In genomic region chr9:18594837-18595236, GRCh38 we compare ENCODE assay signal across 24 cellular contexts.
"Had no signal": no experiment of that assay in that cellular context is flagged by ENCODE, and none has a peak within 500 bp of the region (broad histone marks: within the 10 kb centered on the region; RNA-seq: fewer than 3 reads in every experiment).

No MANE protein-coding gene starts in this region.

- H3K4me2 ChIP-seq: hepatocyte, smooth muscle cell had no signal

- H3K9me3 ChIP-seq: pancreas, prostate gland, testis had no signal

- ATAC-seq: mucosa of descending colon; naive thymus-derived CD4-positive, alpha-beta T cell; natural killer cell treated with Interleukin-12 subunit alpha and Interleukin-12 subunit beta and Interleukin-15 and Interleukin-18, amount 100 ng/mL, for 72 hours; pancreas; stimulated activated naive B cell treated with anti-CD40 and anti-IgM and Interleukin-4, amounts not matched to agents 10 μg/mL and 1 μg/mL and 100 μg/mL, for 72 hours; stimulated activated naive CD8-positive, alpha-beta T cell treated with anti-CD3 and anti-CD28 coated beads, Interleukin-15, Interleukin-2, amounts not matched to agents 100 U/mL and 50 U/mL, for 24 hours; upper lobe of right lung had no signal

- H3K36me3 ChIP-seq: heart right ventricle, left ventricle myocardium inferior, pancreas, prostate gland, sigmoid colon, tibial artery, upper lobe of right lung had no signal

- H3K27ac ChIP-seq: heart right ventricle, hepatocyte, left ventricle myocardium inferior, pancreas, prostate gland, sigmoid colon, stomach, testis, upper lobe of right lung had no signal

- H3K27me3 ChIP-seq: heart right ventricle, hepatocyte, sigmoid colon, stomach, testis, tibial artery, upper lobe of right lung had no signal

- DNase-seq: heart right ventricle; left ventricle myocardium inferior; mucosa of descending colon; naive thymus-derived CD4-positive, alpha-beta T cell; pancreas; retina; sigmoid colon; stimulated activated CD4-positive, alpha-beta T cell treated with anti-CD3 and anti-CD28 coated beads, Interleukin-12 subunit alpha, Interleukin-12 subunit beta, amount 100 ng/mL, for 4 hours; stimulated activated CD4-positive, alpha-beta T cell treated with anti-CD3 and anti-CD28 coated beads, Interleukin-15, amount 100 ng/mL, for 24 hours; stimulated activated CD4-positive, alpha-beta T cell treated with anti-CD3 and anti-CD28 coated beads, Interleukin-2, amount 100 ng/mL, for 24 hours; stimulated activated CD4-positive, alpha-beta T cell treated with anti-CD3 and anti-CD28 coated beads, Interleukin-4, amount 100 ng/mL, for 1 hour; stimulated activated naive B cell treated with anti-CD40 and anti-IgM and Interleukin-4, amounts not matched to agents 10 μg/mL and 1 μg/mL and 100 μg/mL, for 72 hours; stimulated activated naive CD8-positive, alpha-beta T cell treated with anti-CD3 and anti-CD28 coated beads, Interleukin-15, Interleukin-2, amounts not matched to agents 100 U/mL and 50 U/mL, for 24 hours; stomach; testis; trophoblast cell; upper lobe of right lung had no signal

- H3K4me3 ChIP-seq: heart right ventricle, hepatocyte, left ventricle myocardium inferior, lung, mucosa of descending colon, pancreas, prostate gland, sigmoid colon, smooth muscle cell, stomach, testis, tibial artery, upper lobe of right lung had no signal

- H3K4me1 ChIP-seq: left ventricle myocardium inferior, pancreas, prostate gland, testis, upper lobe of right lung had no signal

- FAIRE-seq: pancreas, urothelium cell line had no signal

- H2AFZ ChIP-seq: hepatocyte had no signal
